ENCODE assay signal across 34 cellular contexts in genomic region chr19:47534628-47535027, GRCh38. TPM values are rescaled to one million over a fixed set of nuclear protein-coding genes. Genes with fewer than 3 reads are reported as not detected.
"Had no signal": no experiment of that assay in that cellular context is flagged by ENCODE, and none has a peak within 500 bp of the region (broad histone marks: within the 10 kb centered on the region; RNA-seq: fewer than 3 reads in every experiment).

No MANE protein-coding gene starts in this region.

- H3K9me3 ChIP-seq: adrenal gland, ascending aorta, body of pancreas, breast epithelium had no signal

- H3K4me3 ChIP-seq: adrenal gland, ascending aorta, body of pancreas, breast epithelium, cardiac muscle cell had no signal

- H3K4me1 ChIP-seq: adrenal gland, ascending aorta, body of pancreas, breast epithelium had no signal

- H3K27ac ChIP-seq: adrenal gland, ascending aorta, body of pancreas, brain microvascular endothelial cell, breast epithelium, cardiac muscle cell had no signal

- H3K36me3 ChIP-seq: adrenal gland, ascending aorta, brain microvascular endothelial cell, breast epithelium, cardiac muscle cell had no signal

- FAIRE-seq: astrocyte, bronchial epithelial cell had no signal

- H3K27me3 ChIP-seq: adrenal gland, ascending aorta, body of pancreas, brain microvascular endothelial cell, breast epithelium, cardiac muscle cell had no signal

- DNase-seq: activated effector memory CD4-positive, alpha-beta T cell treated with anti-CD3 and anti-CD28 coated beads, Interleukin-2, amount 50 U/mL, for 16 hours; activated effector memory CD4-positive, alpha-beta T cell treated with Interleukin-2 at 50 U/mL for 16 hours; activated gamma-delta T cell; activated gamma-delta T cell treated with Interleukin-2 at 50 U/mL for 16 hours; activated naive CD4-positive, alpha-beta T cell; activated naive CD4-positive, alpha-beta T cell treated with anti-CD3 and anti-CD28 coated beads for 36 hours; activated naive CD4-positive, alpha-beta T cell treated with anti-CD3 and anti-CD28 coated beads, Interleukin-2, amount 10 ng/mL, durations not matched to agents 7 days and 5 days; activated naive CD4-positive, alpha-beta T cell treated with anti-CD3 and anti-CD28 coated beads, Interleukin-2, amount 50 U/mL, for 16 hours; activated naive CD4-positive, alpha-beta T cell treated with Interleukin-2 at 50 U/mL for 16 hours; activated naive CD8-positive, alpha-beta T cell treated with anti-CD3 and anti-CD28 coated beads for 36 hours; activated naive CD8-positive, alpha-beta T cell treated with anti-CD3 and anti-CD28 coated beads, Interleukin-2, amount 10 ng/mL, durations not matched to agents 7 days and 5 days; activated naive CD8-positive, alpha-beta T cell treated with anti-CD3 and anti-CD28 coated beads, Interleukin-2, amount 50 U/mL, for 24 hours; activated T-cell treated with anti-CD3 and anti-CD28 coated beads, Interleukin-2, amount 50 U/mL, for 24 hours; activated T-cell treated with anti-CD3 and anti-CD28 coated beads, Interleukin-2, amount 50 U/mL, for 4 hours; activated T-cell treated with anti-CD3 and anti-CD28 coated beads, Interleukin-2, amount 50 U/mL, for 48 hours; activated T-cell treated with anti-CD3 and anti-CD28 coated beads, Interleukin-2, amount 50 U/mL, for 72 hours; adrenal gland; amniotic stem cell; amygdala; anterior cingulate cortex; aorta; body of pancreas; brain microvascular endothelial cell; caudate nucleus; central memory CD4-positive, alpha-beta T cell; cerebellar nuclear complex had no signal

- ATAC-seq: activated naive CD4-positive, alpha-beta T cell treated with anti-CD3 and anti-CD28 coated beads, Interleukin-2, amount 50 U/mL, for 72 hours; activated naive CD8-positive, alpha-beta T cell treated with anti-CD3 and anti-CD28 coated beads, Interleukin-2, amount 50 U/mL, for 24 hours; activated T-cell treated with anti-CD3 and anti-CD28 coated beads, Interleukin-2, amount 50 U/mL, for 4 hours; activated T-cell treated with anti-CD3 and anti-CD28 coated beads, Interleukin-2, amount 50 U/mL, for 72 hours; activated T-helper 17 cell treated with anti-CD3 and anti-CD28 coated beads, Interleukin-2, amount 50 U/mL, for 72 hours; body of pancreas had no signal

RNA-seq across cellular contexts. Expression of gene ZNF541, which starts 38.3 kb away (rescaled TPM):
- total RNA-seq: ascending aorta, astrocyte, bronchial epithelial cell, cardiac muscle cell, chondrocyte had no signal
- polyA plus RNA-seq: cardiac muscle cell had no signal
